ENCODE assay signal across 8 cellular contexts in genomic region chr9:112487799-112488345, GRCh38. TPM values are rescaled to one million over a fixed set of nuclear protein-coding genes. Genes with fewer than 3 reads are reported as not detected.
DNase-seq lines count a peak whose midpoint lies in the region; ATAC-seq, FAIRE-seq and TF ChIP-seq lines count a peak whose summit lies in the region.

No MANE protein-coding gene starts in this region.

- no peak for ATAC-seq in GM21619 (IDR thresholded peaks at IDR 0.05; ENCODE audit: unreplicated experiment)

- H3K9me3 ChIP-seq in HUES48 (ENCODE audit: control insufficient read depth, insufficient read depth, low read length): no peaks in the 10 kb centered on the region; the same call in 1 of the 2 replicates
- no peaks in the 10 kb centered on the region for H3K9me3 ChIP-seq in astrocyte (ENCODE audit: insufficient read depth, low read depth, low read length)
- no peaks in the 10 kb centered on the region for H3K9me3 ChIP-seq in thymus (ENCODE audit: control insufficient read depth)

- H3K27ac Mint-ChIP-seq in astrocyte (ENCODE audit: unreplicated experiment): peak overlapping the region; percentile 66

- peaks cover 28% of the 10 kb centered on the region for H3K4me1 Mint-ChIP-seq in astrocyte (ENCODE audit: low read depth, unreplicated experiment)

- FAIRE-seq in astrocyte (lab: Jason Lieb, UNC): no peak

- DNase-seq in Ammon's horn (ENCODE audit: low spot score) (peak; percentile 20), astrocyte (ENCODE audit: low read depth) (peak; percentile 18), left kidney (ENCODE audit: low read depth, low spot score) (peak; percentile 62), AML-193 (lab: John Stamatoyannopoulos, UW) (no peak), COLO829 (ENCODE audit: low spot score) (no peak)

- H3K4me2 ChIP-seq in astrocyte (ENCODE audit: low read length): peak overlapping the region; percentile 93

- no peaks in the 10 kb centered on the region for H3K9me3 Mint-ChIP-seq in astrocyte (ENCODE audit: unreplicated experiment)

- H3K79me2 ChIP-seq in astrocyte (ENCODE audit: insufficient read depth, low read length): peaks cover 27% of the 10 kb centered on the region

- no peak for TF ChIP-seq CTCF in astrocyte (IDR thresholded peaks at IDR 0.05; ENCODE audit: insufficient read depth, low read depth, low read length)

- no peaks in the 10 kb centered on the region for H4K20me1 ChIP-seq in astrocyte (ENCODE audit: insufficient read depth, low read length)

- H3K27ac ChIP-seq in HUES48 (ENCODE audit: low read depth, low read length) (no peak overlapping the region), astrocyte (ENCODE audit: low read depth, low read length) (no peak overlapping the region), thymus (ENCODE audit: low read depth) (no peak overlapping the region)

- H3K4me3 ChIP-seq in HUES48 (ENCODE audit: low read depth, low read length) (peak overlapping the region; percentile 79), astrocyte (ENCODE audit: insufficient read depth, low read depth, low read length) (peak overlapping the region; percentile 73), thymus (ENCODE audit: low read length) (peak overlapping the region; percentile 88)

- H3K4me1 ChIP-seq in HUES48 (ENCODE audit: control insufficient read depth, insufficient read depth, low read length): peaks cover 35% of the 10 kb centered on the region
- peaks cover 5% of the 10 kb centered on the region for H3K4me1 ChIP-seq in astrocyte (ENCODE audit: insufficient read depth, low read length)
- H3K4me1 ChIP-seq in thymus (ENCODE audit: control insufficient read depth, insufficient read depth, low read length): peaks cover 12% of the 10 kb centered on the region

- peaks cover 14% of the 10 kb centered on the region; the same call in 1 of the 2 replicates for H3K36me3 ChIP-seq in HUES48 (ENCODE audit: control insufficient read depth, insufficient read depth, low read length)
- no peaks in the 10 kb centered on the region for H3K36me3 ChIP-seq in astrocyte (ENCODE audit: insufficient read depth, low read length)
- H3K36me3 ChIP-seq in thymus (ENCODE audit: control insufficient read depth, insufficient read depth): no peaks in the 10 kb centered on the region

- 34% methylated on average over 11 of the region's 11 CpGs for WGBS in thymus

- peak overlapping the region; percentile 97 for H3K4me3 Mint-ChIP-seq in astrocyte (ENCODE audit: unreplicated experiment)

- no peaks in the 10 kb centered on the region for H3K27me3 Mint-ChIP-seq in astrocyte (ENCODE audit: low read depth, unreplicated experiment)

- H3K36me3 Mint-ChIP-seq in astrocyte (ENCODE audit: low read depth, unreplicated experiment): peaks cover under 1% of the 10 kb centered on the region

- H3K27me3 ChIP-seq in HUES48 (ENCODE audit: control insufficient read depth, insufficient read depth, low read length) (no peaks in the 10 kb centered on the region), astrocyte (ENCODE audit: insufficient read depth, low read length) (no peaks in the 10 kb centered on the region), thymus (ENCODE audit: control insufficient read depth, insufficient read depth) (no peaks in the 10 kb centered on the region)

- H3K9ac ChIP-seq in HUES48 (ENCODE audit: low read depth, low read length) (peak overlapping the region; percentile 84), astrocyte (ENCODE audit: low read length) (peak overlapping the region; percentile 74)

- H2AFZ ChIP-seq in astrocyte (ENCODE audit: low read depth, low read length): peak overlapping the region; percentile 88

RNA-seq across cellular contexts. Expression of gene KIAA1958, which starts 1.2 kb away (rescaled TPM):
- 10.4 and 12.0 TPM in 2 replicates for total RNA-seq in astrocyte
- polyA plus RNA-seq in thymus: 1.8 TPM

Comparison
In these comparisons a context has a peak if more than half of its experiments do, and no peak if none do; other contexts are left out.
1. DNase-seq: peak in Ammon's horn (single experiment), astrocyte (single experiment) and left kidney (single experiment); none in AML-193 (0 of 2) and COLO829 (single experiment).
2. Peak in every context shown above with its lines, with median percentiles within 50 percentile points of each other: H3K4me3 ChIP-seq.